Comparison of ENCODE assay signal across 1 cellular context in genomic region chr17:68033636-68034451, GRCh38.
A peak's percentile ranks its signal among the peaks of the same experiment; 100 is the strongest.
TF ChIP-seq lines count a peak whose summit lies in the region.

No MANE protein-coding gene starts in this region.

TF ChIP-seq in GM23338, 12 proteins besides CTCF, POLR2A, EP300 and RAD21 (continued from another document):
- TF ChIP-seq ZNF462 (CRISPR knock-in tag; IDR thresholded peaks at IDR 0.05) (peak; percentile 81), STAT1 (IDR thresholded peaks at IDR 0.05; ENCODE audit: unreplicated experiment) (no peak), REST (IDR thresholded peaks at IDR 0.05; ENCODE audit: unreplicated experiment) (no peak), NANOG (IDR thresholded peaks at IDR 0.05; ENCODE audit: borderline replicate concordance) (0 out of 2 replicates have a peak, but pooled peaks have one; percentile 41), CREB1 (CRISPR knock-in tag; IDR thresholded peaks at IDR 0.05; ENCODE audit: low read depth) (no peak)
